Comparison of ENCODE assay signal across 8 cellular contexts in the genomic region with DNA sequence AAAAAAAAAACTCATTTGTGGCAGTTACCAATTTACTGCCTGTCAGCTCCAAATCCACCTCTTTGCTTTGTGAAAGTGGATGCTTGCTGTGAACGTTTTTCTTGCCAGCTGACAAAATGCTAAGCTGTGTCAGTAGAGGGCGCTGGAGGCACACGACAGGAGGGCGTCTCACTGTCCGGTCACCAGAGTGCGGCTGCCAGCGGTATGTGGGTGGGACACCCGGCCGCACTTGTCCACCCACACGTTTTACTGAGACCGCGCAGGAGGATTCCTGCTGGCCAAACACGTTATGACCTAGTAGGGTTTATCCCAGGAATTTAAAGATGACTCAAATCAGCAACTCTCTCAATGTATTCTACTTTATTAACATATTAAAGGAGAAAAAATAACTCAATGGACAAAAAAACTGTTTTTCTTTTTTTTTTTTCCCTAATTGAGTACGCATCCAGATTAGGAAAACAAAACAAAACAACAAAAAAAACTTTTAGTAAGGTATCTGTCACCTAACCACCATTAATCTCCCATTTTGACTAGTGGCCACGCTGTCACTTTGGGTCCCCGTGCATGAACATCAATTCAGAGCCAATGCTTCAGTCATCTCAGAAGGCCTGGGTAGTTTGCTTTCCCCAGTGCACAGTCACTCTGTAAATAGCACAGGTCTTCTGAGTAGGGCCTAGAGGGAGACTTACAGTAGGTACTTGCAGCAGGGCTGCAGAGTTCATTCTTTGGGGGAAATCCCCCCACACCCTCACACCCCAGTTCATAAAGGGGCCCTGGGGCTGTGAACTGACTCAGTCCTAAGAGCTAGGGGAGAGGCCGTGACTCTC. TPM values are rescaled to one million over a fixed set of nuclear protein-coding genes. Genes with fewer than 3 reads are reported as not detected.
DNase-seq lines count a peak whose midpoint lies in the region; FAIRE-seq and TF ChIP-seq lines count a peak whose summit lies in the region.

No MANE protein-coding gene starts in this region.

- H3K36me3 Mint-ChIP-seq in HFFc6 (ENCODE audit: low read depth), result 0 out of 2 replicates have a peak, but pooled peaks cover 6% of the 10 kb centered on the region
- H3K36me3 Mint-ChIP-seq in activated naive CD4-positive, alpha-beta T cell treated with anti-CD3 and anti-CD28 coated beads, Interleukin-2, amount 50 U/mL, for 24 hours, result no peaks in the 10 kb centered on the region
- H3K36me3 Mint-ChIP-seq in glutamatergic neuron (ENCODE audit: unreplicated experiment), result peaks cover 6% of the 10 kb centered on the region
- peaks cover 4% of the 10 kb centered on the region for H3K36me3 Mint-ChIP-seq in progenitor cell of endocrine pancreas (ENCODE audit: insufficient read depth)

- H3K4me1 Mint-ChIP-seq in HFFc6 (ENCODE audit: low read depth) (peaks cover 33% of the 10 kb centered on the region), glutamatergic neuron (ENCODE audit: low read depth, unreplicated experiment) (no peaks in the 10 kb centered on the region), progenitor cell of endocrine pancreas (ENCODE audit: low read depth) (peaks cover 4% of the 10 kb centered on the region)
- H3K4me1 Mint-ChIP-seq in activated naive CD4-positive, alpha-beta T cell treated with anti-CD3 and anti-CD28 coated beads, Interleukin-2, amount 50 U/mL, for 24 hours, result peaks cover 27% of the 10 kb centered on the region

- TF ChIP-seq CTCF in GM12872 (IDR thresholded peaks at IDR 0.05; ENCODE audit: insufficient read depth, low read depth, low read length) (peak; percentile 95), HFFc6 (IDR thresholded peaks at IDR 0.05) (peak; percentile 96), glutamatergic neuron (IDR thresholded peaks at IDR 0.05; ENCODE audit: partially characterized antibody, unreplicated experiment) (peak; percentile 90), progenitor cell of endocrine pancreas (IDR thresholded peaks at IDR 0.05; ENCODE audit: unreplicated experiment) (peak; percentile 94)

- peak; percentile 97 for DNase-seq in HFFc6
- peak; percentile 67 for DNase-seq in MV-4-11 (lab: John Stamatoyannopoulos, UW)
- peak; percentile 73 for DNase-seq in SKM-1 treated with dmso at 0.1 percent for 144 hours (lab: John Stamatoyannopoulos, UW; ENCODE audit: unreplicated experiment)
- peak; percentile 88 for DNase-seq in glutamatergic neuron
- DNase-seq in progenitor cell of endocrine pancreas (ENCODE audit: low spot score, unreplicated experiment), result peak; percentile 78
- peak; percentile 89 for DNase-seq in urothelium cell line (ENCODE audit: low spot score)

- FAIRE-seq in urothelium cell line (lab: Jason Lieb, UNC), result no peak

- no peaks in the 10 kb centered on the region for H3K27me3 Mint-ChIP-seq in HFFc6 (ENCODE audit: insufficient read depth)
- no peaks in the 10 kb centered on the region for H3K27me3 Mint-ChIP-seq in activated naive CD4-positive, alpha-beta T cell treated with anti-CD3 and anti-CD28 coated beads, Interleukin-2, amount 50 U/mL, for 24 hours
- H3K27me3 Mint-ChIP-seq in glutamatergic neuron (ENCODE audit: unreplicated experiment), result peaks cover 2% of the 10 kb centered on the region
- H3K27me3 Mint-ChIP-seq in progenitor cell of endocrine pancreas, result no peaks in the 10 kb centered on the region

- peak overlapping the region; percentile 47 for H3K4me3 Mint-ChIP-seq in HFFc6
- peak overlapping the region; percentile 41 for H3K4me3 Mint-ChIP-seq in activated naive CD4-positive, alpha-beta T cell treated with anti-CD3 and anti-CD28 coated beads, Interleukin-2, amount 50 U/mL, for 24 hours
- H3K4me3 Mint-ChIP-seq in glutamatergic neuron (ENCODE audit: unreplicated experiment), result no peak overlapping the region
- no peak overlapping the region for H3K4me3 Mint-ChIP-seq in progenitor cell of endocrine pancreas (ENCODE audit: low read depth)

- peak overlapping the region; percentile 83 for H3K27ac Mint-ChIP-seq in HFFc6
- peak overlapping the region; percentile 75 for H3K27ac Mint-ChIP-seq in activated naive CD4-positive, alpha-beta T cell treated with anti-CD3 and anti-CD28 coated beads, Interleukin-2, amount 50 U/mL, for 24 hours
- no peak overlapping the region for H3K27ac Mint-ChIP-seq in glutamatergic neuron (ENCODE audit: unreplicated experiment)
- H3K27ac Mint-ChIP-seq in progenitor cell of endocrine pancreas, result no peak overlapping the region

- H3K9me3 Mint-ChIP-seq in HFFc6 (peaks cover 6% of the 10 kb centered on the region), glutamatergic neuron (ENCODE audit: unreplicated experiment) (no peaks in the 10 kb centered on the region), progenitor cell of endocrine pancreas (ENCODE audit: low read depth) (peaks cover 11% of the 10 kb centered on the region)
- H3K9me3 Mint-ChIP-seq in activated naive CD4-positive, alpha-beta T cell treated with anti-CD3 and anti-CD28 coated beads, Interleukin-2, amount 50 U/mL, for 24 hours, result no peaks in the 10 kb centered on the region

RNA-seq across cellular contexts. Expression of a gene that starts 43.8 kb away (rescaled TPM):
- 1,000 to 10,000 TPM in 3 of 6 experiments, 100 to 1,000 TPM in 3; 832 to 1,041 (median 991) TPM for total RNA-seq in HFFc6 (2021; fragmentation: NEBNext Ultra II Directional; extraction: Animal tissue kit (Norgen Biotek cat#: 25700))
- total RNA-seq in glutamatergic neuron (ENCODE audit: unreplicated experiment) (728 TPM), progenitor cell of endocrine pancreas (1,132 and 1,216 TPM in 2 replicates)

RNA-seq across cellular contexts. Expression of a gene that starts 53.8 kb away (rescaled TPM):
- 1 to 10 TPM; 4.8 to 8.1 (median 6.4) TPM for total RNA-seq in HFFc6 (2021; fragmentation: NEBNext Ultra II Directional; extraction: Animal tissue kit (Norgen Biotek cat#: 25700))
- 3.7 TPM for total RNA-seq in glutamatergic neuron (ENCODE audit: unreplicated experiment)
- 8.0 and 14.4 TPM in 2 replicates for total RNA-seq in progenitor cell of endocrine pancreas

Comparison
In these comparisons a context has a peak if more than half of its experiments do, and no peak if none do; other contexts are left out.
1. Peak in every context shown above with its lines: DNase-seq.
2. H3K27ac Mint-ChIP-seq: peak in HFFc6 (single experiment) and activated naive CD4-positive, alpha-beta T cell treated with anti-CD3 and anti-CD28 coated beads, Interleukin-2, amount 50 U/mL, for 24 hours (single experiment); none in glutamatergic neuron (single experiment) and progenitor cell of endocrine pancreas (single experiment).
3. H3K4me3 Mint-ChIP-seq: peak in HFFc6 (single experiment) and activated naive CD4-positive, alpha-beta T cell treated with anti-CD3 and anti-CD28 coated beads, Interleukin-2, amount 50 U/mL, for 24 hours (single experiment); none in glutamatergic neuron (single experiment) and progenitor cell of endocrine pancreas (single experiment).